ENCODE assay signal across 12 cellular contexts in the genomic region with DNA sequence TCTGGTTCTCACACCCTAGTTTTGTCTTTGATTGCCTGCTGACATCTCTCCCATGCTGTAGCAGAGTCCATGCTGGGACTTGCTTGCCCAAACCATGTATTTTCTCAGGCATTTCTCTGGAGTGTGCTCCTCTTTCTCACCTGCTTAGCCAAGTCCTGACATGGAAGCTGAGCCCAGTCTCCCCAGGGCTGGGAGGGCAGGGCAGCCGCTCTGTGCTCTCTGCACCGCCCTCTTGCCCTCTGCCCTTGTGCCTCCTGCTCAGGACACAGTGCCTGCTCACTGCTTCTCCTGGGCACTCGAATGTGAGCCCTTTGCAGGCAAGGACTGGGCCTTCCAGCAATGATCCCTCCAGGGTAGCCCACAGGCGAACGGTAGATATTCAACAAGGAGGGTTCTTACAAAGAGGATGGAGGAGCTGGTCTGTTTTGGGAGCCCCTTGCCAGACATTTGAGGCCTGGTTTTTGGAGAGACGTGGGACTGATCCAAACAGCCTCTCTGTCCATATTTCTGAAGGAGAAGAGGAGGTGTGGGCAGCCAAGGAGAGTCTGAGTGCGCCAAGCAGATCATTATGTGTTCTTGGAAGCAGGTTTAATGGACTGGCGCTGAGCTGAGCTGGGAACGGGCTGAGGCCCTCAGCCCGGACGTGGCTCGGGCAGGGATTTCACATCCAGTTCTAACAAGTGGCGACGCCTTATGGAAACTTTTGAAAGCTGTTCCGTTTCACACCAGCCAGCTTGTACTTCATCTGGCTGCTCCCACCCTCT. TPM values are rescaled to one million over a fixed set of nuclear protein-coding genes. Genes with fewer than 3 reads are reported as not detected.
A peak's percentile ranks its signal among the peaks of the same experiment; 100 is the strongest.
DNase-seq lines count a peak whose midpoint lies in the region; ATAC-seq and TF ChIP-seq lines count a peak whose summit lies in the region.
"Had no signal": no experiment of that assay in that cellular context is flagged by ENCODE, and none has a peak within 500 bp of the region (broad histone marks: within the 10 kb centered on the region; RNA-seq: fewer than 3 reads in every experiment).

No MANE protein-coding gene starts in this region.

- TF ChIP-seq POLR2A in tibial nerve (IDR thresholded peaks at IDR 0.05): no peak

- no peaks in the 10 kb centered on the region for H3K27me3 ChIP-seq in tibial nerve
- H3K27me3 ChIP-seq: BLaER1 treated with 17β-estradiol and CSF1 and Interleukin-3, amounts not matched to agents 10 nM and 100 nM; neutrophil had no signal

- peak in 30 of 56 donors; percentile 1 to 67 (median 20) for DNase-seq in amygdala (lab: John Stamatoyannopoulos, UW)
- peak; percentile 78 for DNase-seq in Right ventricle myocardium superior
- peak; percentile 18 for DNase-seq in midbrain (lab: John Stamatoyannopoulos, UW)
- peak; percentile 30 to 50 for DNase-seq in tibial nerve (ENCODE audit: low spot score in 2 of 2)
- DNase-seq in activated T-cell treated with anti-CD3 and anti-CD28 coated beads for 4 hours: no peak
- no peak for DNase-seq in NCI-H345 treated with DMSO at 0.1 percent for 48 hours (lab: John Stamatoyannopoulos, UW; ENCODE audit: unreplicated experiment)
- DNase-seq: activated CD4-positive, alpha-beta T cell treated with anti-CD3 and anti-CD28 coated beads for 48 hours; T-helper 17 cell had no signal

- TF ChIP-seq EP300 in tibial nerve (IDR thresholded peaks at IDR 0.05): peak in 1 of 2 donors; percentile 48

- intact Hi-C loops in Right ventricle myocardium superior (cut with DNase I): no loop called here

- peak overlapping the region; percentile 7 to 77 (median 52) for H3K27ac ChIP-seq in tibial nerve
- H3K27ac ChIP-seq: BLaER1 treated with 17β-estradiol and CSF1 and Interleukin-3, amounts not matched to agents 10 nM and 100 nM; neutrophil had no signal

- ATAC-seq in Right ventricle myocardium superior (ENCODE audit: poor library complexity): peak; percentile 81
- no peak for ATAC-seq in HG02798 (IDR thresholded peaks at IDR 0.05; ENCODE audit: poor library complexity, unreplicated experiment)
- ATAC-seq in GM19463 (IDR thresholded peaks at IDR 0.05; ENCODE audit: unreplicated experiment): no peak
- ATAC-seq: T-helper 17 cell had no signal

- 62 to 74% methylated on average over 14 to 15 of the region's 15 CpGs for WGBS in tibial nerve, 2 donors

- H3K9me3 ChIP-seq in tibial nerve: no peaks in the 10 kb centered on the region
- H3K9me3 ChIP-seq: BLaER1 treated with 17β-estradiol and CSF1 and Interleukin-3, amounts not matched to agents 10 nM and 100 nM; neutrophil had no signal

- peaks cover 0 to 58% (median 9%) of the 10 kb centered on the region in 4 donors for H3K4me1 ChIP-seq in tibial nerve
- H3K4me1 ChIP-seq: BLaER1 treated with 17β-estradiol and CSF1 and Interleukin-3, amounts not matched to agents 10 nM and 100 nM had no signal

- TF ChIP-seq CTCF in tibial nerve (IDR thresholded peaks at IDR 0.05): no peak

- H3K4me3 ChIP-seq in tibial nerve: no peak overlapping the region
- H3K4me3 ChIP-seq: BLaER1 treated with 17β-estradiol and CSF1 and Interleukin-3, amounts not matched to agents 10 nM and 100 nM had no signal

- H3K36me3 ChIP-seq in tibial nerve: no peaks in the 10 kb centered on the region
- H3K36me3 ChIP-seq: BLaER1 treated with 17β-estradiol and CSF1 and Interleukin-3, amounts not matched to agents 10 nM and 100 nM; neutrophil had no signal

RNA-seq across cellular contexts. Expression of a gene that starts 4.0 kb away (rescaled TPM):
- total RNA-seq in Right ventricle myocardium superior (not detected), tibial nerve (1 to 10 TPM in 1 of 4 donors, under 1 TPM in 2, not detected in 1; 0.42 to 1.1 (median 0.60) TPM)

Comparison
In these comparisons a context has a peak if more than half of its experiments do, and no peak if none do; other contexts are left out.
1. DNase-seq: peak in amygdala (30 of 56), Right ventricle myocardium superior (single experiment), midbrain (single experiment) and tibial nerve (2 of 2); none in activated T-cell treated with anti-CD3 and anti-CD28 coated beads for 4 hours (single experiment) and NCI-H345 treated with DMSO at 0.1 percent for 48 hours (single experiment).